ENCODE assay signal across 8 cellular contexts in the genomic region with DNA sequence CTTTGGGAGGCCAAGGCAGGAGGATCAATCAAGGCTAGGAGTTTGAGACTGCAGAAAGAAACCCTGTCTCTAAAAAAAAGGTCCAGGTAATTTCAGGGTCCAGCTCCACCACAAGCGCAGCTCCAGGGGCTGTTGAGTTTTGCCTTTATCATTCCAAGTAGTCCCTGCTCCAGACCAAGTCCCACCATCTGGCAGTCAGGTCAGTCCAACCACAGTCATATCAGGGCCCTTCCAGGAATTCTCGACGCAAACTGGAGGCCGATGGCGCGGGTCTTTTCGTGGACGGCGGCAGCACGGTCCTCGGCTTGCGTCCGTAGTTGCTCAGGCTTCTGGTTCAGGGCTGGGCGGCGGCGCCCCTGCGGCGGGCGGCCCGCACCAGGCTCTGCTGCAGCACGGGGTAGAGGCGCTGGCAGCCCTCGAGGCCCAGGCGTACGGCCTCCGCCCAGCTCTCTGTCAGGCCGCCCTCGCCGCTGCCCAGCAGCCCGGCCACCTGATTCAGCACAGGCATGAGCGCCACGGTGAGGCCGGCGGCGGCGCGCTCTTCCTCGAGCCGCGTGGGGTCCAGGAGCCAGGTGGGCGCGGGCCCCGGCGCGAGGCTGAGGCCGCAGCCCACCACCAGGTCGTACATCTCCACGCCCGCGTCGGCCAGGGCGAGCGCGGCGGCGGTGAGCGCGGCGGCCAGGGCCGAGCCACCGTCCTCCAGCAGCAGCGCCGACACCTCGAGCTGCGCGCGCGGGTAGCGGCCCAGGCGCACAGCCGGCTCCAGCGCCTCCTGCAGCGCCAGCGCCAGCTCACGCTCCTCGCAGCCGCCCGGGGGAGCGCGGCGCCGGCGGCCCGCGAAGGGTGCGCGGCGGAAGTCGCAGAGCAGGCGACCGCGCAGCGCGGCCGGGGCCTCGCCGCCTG. TPM values are rescaled to one million over a fixed set of nuclear protein-coding genes. Genes with fewer than 3 reads are reported as not detected.
A peak's percentile ranks its signal among the peaks of the same experiment; 100 is the strongest.
DNase-seq lines count a peak whose midpoint lies in the region; ATAC-seq, FAIRE-seq and TF ChIP-seq lines count a peak whose summit lies in the region.

No MANE protein-coding gene starts in this region.

- no peak overlapping the region for H2BK15ac ChIP-seq in H1 (ENCODE audit: low read length)

- H3K9ac ChIP-seq in HUES6 (ENCODE audit: low read length) (peak overlapping the region; percentile 99), H1 (replicated peaks in 1 of 4; ENCODE audit: extremely low read depth in 1 of 4, low read depth in 3 of 4, low read length in 3 of 4) (peak overlapping the region in 3 of 4 experiments; percentile 94 to 96 (median 95); a peak in 6 of 7 replicates)

- H2BK120ac ChIP-seq in H1 (replicated peaks; ENCODE audit: low read depth, low read length) = no peak overlapping the region

- H3K4me3 ChIP-seq in HUES6 (ENCODE audit: low read depth, low read length) (peak overlapping the region; percentile 89), H1 (ENCODE audit: extremely low read depth in 1 of 4, insufficient read depth in 2 of 4, low read depth in 3 of 4, low read length in 4 of 4) (peak overlapping the region; percentile 66 to 87 (median 81)), suprapubic skin (peak overlapping the region; percentile 72)

- POLR2A ChIA-PET in activated B cell treated with CpG ODN at 0.5 μM for 24 hours (lab: Charles Lee) = interaction anchor here (0.6 to 2.9 kb wide), 8 partner anchors 13 to 274 kb away, joined by 3 to 37 read pairs (median 5); a partner anchor contains a TSS
- POLR2A ChIA-PET in H1 (lab: Charles Lee; ENCODE audit: partially characterized antibody) = interaction anchor here (0.8 to 6.8 kb wide), 17 partner anchors 9 to 327 kb away, joined by 3 to 48 read pairs (median 6); a partner anchor contains a TSS

- no peak for TF ChIP-seq RAD21 in H1 (IDR thresholded peaks at IDR 0.05 in 1 of 2, conservative IDR thresholded peaks at IDR 0.05 in 1 of 2; ENCODE audit: low read depth in 2 of 2, low read length in 2 of 2)

- FAIRE-seq in H1 (lab: Jason Lieb, UNC) = no peak

- peaks cover 0 to 20% of the 10 kb centered on the region in 2 experiments; a peak in 2 of 4 replicates for H3K79me2 ChIP-seq in H1 (ENCODE audit: control insufficient read depth in 1 of 2, insufficient read depth in 2 of 2, low read length in 2 of 2)

- H3K14ac ChIP-seq in H1 (ENCODE audit: insufficient read length) = no peak overlapping the region

- H3K36me3 ChIP-seq in HUES6 (ENCODE audit: control insufficient read depth, insufficient read depth, low read length) (peaks cover 41% of the 10 kb centered on the region), H1 (ENCODE audit: control insufficient read depth in 2 of 4, insufficient read depth in 4 of 4, low read length in 3 of 4) (peaks cover 25 to 40% (median 37%) of the 10 kb centered on the region in 4 experiments), suprapubic skin (peaks cover 39% of the 10 kb centered on the region)

- H3K27ac Mint-ChIP-seq in activated B cell treated with CpG ODN at 0.5 μM for 24 hours (peak overlapping the region; percentile 71), mesothelial cell of epicardium (peak overlapping the region; percentile 77)

- DNase-seq in GM03348 (ENCODE audit: low spot score) = peak; percentile 71
- no peak for DNase-seq in activated B cell treated with CpG ODN at 0.5 μM for 24 hours
- peak in 1 of 2 experiments; percentile 71 for DNase-seq in H1 (ENCODE audit: low read depth in 1 of 2, low spot score in 2 of 2)
- peak in 1 of 2 experiments; percentile 71 for DNase-seq in mesothelial cell of epicardium (ENCODE audit: low spot score in 2 of 2, unreplicated experiment in 2 of 2)
- no peak for DNase-seq in suprapubic skin (ENCODE audit: low spot score in 2 of 2)
- DNase-seq in posterior vena cava (ENCODE audit: low spot score) = no peak

- H4K20me1 ChIP-seq in H1 (replicated peaks in 1 of 2; ENCODE audit: control insufficient read depth in 1 of 2, insufficient read depth in 2 of 2, low read length in 2 of 2) = peaks cover 4 to 17% of the 10 kb centered on the region in 2 experiments

- H3K27me3 Mint-ChIP-seq in activated B cell treated with CpG ODN at 0.5 μM for 24 hours (no peaks in the 10 kb centered on the region), mesothelial cell of epicardium (ENCODE audit: low read depth) (no peaks in the 10 kb centered on the region)

- no peak for TF ChIP-seq CTCF in activated B cell treated with CpG ODN at 0.5 μM for 24 hours (IDR thresholded peaks at IDR 0.05)
- TF ChIP-seq CTCF in H1 (IDR thresholded peaks at IDR 0.05; ENCODE audit: control extremely low read depth in 1 of 3, insufficient read depth in 1 of 3, low read depth in 1 of 3, low read length in 3 of 3) = no peak
- TF ChIP-seq CTCF in mesothelial cell of epicardium (IDR thresholded peaks at IDR 0.05; ENCODE audit: unreplicated experiment) = no peak
- TF ChIP-seq CTCF in suprapubic skin (IDR thresholded peaks at IDR 0.05) = no peak

- no peak overlapping the region; the same call in 1 of the 2 replicates for H3K18ac ChIP-seq in H1 (ENCODE audit: extremely low read depth, low read length)

- H3K4ac ChIP-seq in H1 (replicated peaks; ENCODE audit: insufficient read length, low read depth, low read length) = no peak overlapping the region

- H3K23ac ChIP-seq in H1 (ENCODE audit: insufficient read length) = no peak overlapping the region

- no peaks in the 10 kb centered on the region for H3K9me3 Mint-ChIP-seq in activated B cell treated with CpG ODN at 0.5 μM for 24 hours
- no peaks in the 10 kb centered on the region for H3K9me3 Mint-ChIP-seq in mesothelial cell of epicardium

- H3K4me1 ChIP-seq in HUES6 (ENCODE audit: control insufficient read depth, insufficient read depth, low read length) (no peaks in the 10 kb centered on the region), H1 (replicated peaks in 1 of 4; ENCODE audit: control insufficient read depth in 3 of 4, insufficient read depth in 4 of 4, low read length in 3 of 4) (no peaks in the 10 kb centered on the region; a peak in 1 of 7 replicates), suprapubic skin (peaks cover 26% of the 10 kb centered on the region)

- H3K27ac ChIP-seq in HUES6 (ENCODE audit: low read depth, low read length) = peak overlapping the region; percentile 82
- peak overlapping the region; percentile 93; the same call in 1 of the 2 replicates for H3K27ac ChIP-seq in H1 (ENCODE audit: low read depth, low read length)
- H3K27ac ChIP-seq in suprapubic skin = peak overlapping the region; percentile 97

- no peaks in the 10 kb centered on the region for H3K9me3 ChIP-seq in HUES6 (ENCODE audit: control insufficient read depth, insufficient read depth, low read depth, low read length)
- H3K9me3 ChIP-seq in H1 (ENCODE audit: insufficient read depth in 2 of 2, low read depth in 1 of 2, low read length in 1 of 2) = no peaks in the 10 kb centered on the region
- no peaks in the 10 kb centered on the region for H3K9me3 ChIP-seq in suprapubic skin

- peak overlapping the region; percentile 92; the same call in 1 of the 2 replicates for H4K8ac ChIP-seq in H1 (ENCODE audit: extremely low read depth, insufficient read depth, low read length)

- peaks cover 56% of the 10 kb centered on the region for H3K36me3 Mint-ChIP-seq in activated B cell treated with CpG ODN at 0.5 μM for 24 hours (ENCODE audit: low read depth)
- H3K36me3 Mint-ChIP-seq in mesothelial cell of epicardium = peaks cover 14% of the 10 kb centered on the region

- no peak overlapping the region for H2AK5ac ChIP-seq in H1 (ENCODE audit: low read depth, low read length)

- H4K5ac ChIP-seq in H1 (ENCODE audit: insufficient read length, low read depth, low read length) = peak overlapping the region; percentile 9

- no peak overlapping the region for H2AFZ ChIP-seq in H1 (ENCODE audit: low read length)

- H3K27me3 ChIP-seq in HUES6 (ENCODE audit: control insufficient read depth, insufficient read depth, low read length) = no peaks in the 10 kb centered on the region
- H3K27me3 ChIP-seq in H1 (replicated peaks in 1 of 4; ENCODE audit: control insufficient read depth in 3 of 4, extremely low read depth in 1 of 4, insufficient read depth in 3 of 4, low read length in 3 of 4) = no peaks in the 10 kb centered on the region
- H3K27me3 ChIP-seq in suprapubic skin = no peaks in the 10 kb centered on the region

- H4K91ac ChIP-seq in H1 (replicated peaks; ENCODE audit: insufficient read length, low read length) = no peak overlapping the region

- H2BK12ac ChIP-seq in H1 (ENCODE audit: low read depth, low read length) = no peak overlapping the region

- H3K23me2 ChIP-seq in H1 (ENCODE audit: low read depth, low read length) = peaks cover 3% of the 10 kb centered on the region; the same call in 1 of the 2 replicates

- H2BK20ac ChIP-seq in H1 (ENCODE audit: low read length) = no peak overlapping the region

- peak in 1 of 2 experiments; percentile 52; a peak in 1 of 3 replicates for TF ChIP-seq POLR2A in H1 (IDR thresholded peaks at IDR 0.05; ENCODE audit: control extremely low read depth in 1 of 2, low read depth in 2 of 2, low read length in 2 of 2)
- no peak for TF ChIP-seq POLR2A in suprapubic skin (IDR thresholded peaks at IDR 0.05)

- no peak for TF ChIP-seq EP300 in H1 (IDR thresholded peaks at IDR 0.05; ENCODE audit: borderline replicate concordance in 1 of 2, low read depth in 2 of 2, low read length in 2 of 2)
- TF ChIP-seq EP300 in suprapubic skin (IDR thresholded peaks at IDR 0.05) = no peak

- H3K4me3 Mint-ChIP-seq in activated B cell treated with CpG ODN at 0.5 μM for 24 hours (peak overlapping the region; percentile 80), mesothelial cell of epicardium (peak overlapping the region; percentile 73)

- intact Hi-C loops in activated B cell treated with CpG ODN at 0.5 μM for 24 hours (cut with micrococcal nuclease) = loop anchor here (1.0 to 10.0 kb wide), 4 partner anchors 38 to 272 kb away; a partner anchor contains a TSS
- intact Hi-C loops in posterior vena cava (cut with DNase I) = no loop called here

- CTCF ChIA-PET in activated B cell treated with CpG ODN at 0.5 μM for 24 hours (lab: Charles Lee) = interaction anchor here (1.2 kb wide), 1 partner anchor 17 kb away, joined by 3 read pairs; no protein-coding TSS in a partner anchor
- CTCF ChIA-PET in H1 (lab: Charles Lee; ENCODE audit: partially characterized antibody) = interaction anchor here (0.5 to 8.3 kb wide), 11 partner anchors 9 to 274 kb away, joined by 3 to 67 read pairs (median 13); a partner anchor contains a TSS

- 4% methylated on average over 90 of the region's 97 CpGs; no CpG with 5 or more reads in 1 of the 2 experiments for WGBS in H1 (ENCODE audit: extremely low coverage in 1 of 2, insufficient coverage in 1 of 2, insufficient read length in 1 of 2, insufficient replicate concordance in 2 of 2, low coverage in 1 of 2, low lambda C conversion rate in 2 of 2, missing lambda C conversion rate in 1 of 2), 2 experiments
- 3% methylated on average over 11 of the region's 97 CpGs for WGBS in suprapubic skin

- peak overlapping the region; percentile 48 to 70 for H3K4me2 ChIP-seq in H1 (ENCODE audit: insufficient read depth in 1 of 2, low read depth in 2 of 2, low read length in 2 of 2)

- peak overlapping the region; percentile 85 for H2BK5ac ChIP-seq in H1 (ENCODE audit: low read depth, low read length)

- H3K4me1 Mint-ChIP-seq in activated B cell treated with CpG ODN at 0.5 μM for 24 hours (peaks cover 26% of the 10 kb centered on the region), mesothelial cell of epicardium (peaks cover 10% of the 10 kb centered on the region)

- H3K79me1 ChIP-seq in H1 (ENCODE audit: low read depth, low read length) = 0 out of 2 replicates have a peak, but pooled peaks cover 2% of the 10 kb centered on the region

- peak; percentile 43 for ATAC-seq in GM21528 (IDR thresholded peaks at IDR 0.05; ENCODE audit: low FRiP score, unreplicated experiment)
- peak; percentile 49 for ATAC-seq in activated B cell treated with CpG ODN at 0.5 μM for 24 hours (ENCODE audit: low read depth)

- H3K56ac ChIP-seq in H1 (replicated peaks; ENCODE audit: insufficient read length, low read depth, low read length) = peak overlapping the region; percentile 25

RNA-seq across cellular contexts. Expression of a gene that starts 0.7 kb away (rescaled TPM):
- total RNA-seq in activated B cell treated with CpG ODN at 0.5 μM for 24 hours (30.5 and 32.0 TPM in 2 replicates), mesothelial cell of epicardium (27.9 to 28.5 TPM (median 28.4 TPM) in 3 replicates), suprapubic skin (10 to 100 TPM; 26.4 to 44.6 (median 26.8) TPM), posterior vena cava (10 to 100 TPM; 17.2 to 20.6 TPM)
- total RNA-seq in H1 (2021; fragmentation: NEBNext Ultra II Directional; extraction: Animal tissue kit (Norgen Biotek cat#: 25700)) = 21.7 and 22.5 TPM in 2 replicates
- 8.7 and 9.7 TPM in 2 replicates for polyA plus RNA-seq in H1 (2011; rRNA removed)
- 10.9 TPM for polyA plus RNA-seq in H1 (2011; cell fraction: cytosol; rRNA removed)
- 8.3 TPM for polyA plus RNA-seq in H1 (2011; cell fraction: nucleus; rRNA removed)
- polyA plus RNA-seq in H1 (2012, experiment 1 of 2) = 7.2 to 11.1 TPM (median 8.3 TPM) in 4 replicates
- polyA plus RNA-seq in H1 (2012, experiment 2 of 2) = 7.7 TPM
- polyA plus RNA-seq in H1 (2013, experiment 1 of 2) = 12.2 TPM
- 10.7 TPM for polyA plus RNA-seq in H1 (2013, experiment 2 of 2)
- 4.4 and 5.0 TPM in 2 replicates for polyA minus RNA-seq in H1 (2011; rRNA and poly(A)+ RNA removed)
- 10.9 TPM for polyA minus RNA-seq in H1 (2011; cell fraction: cytosol; rRNA and poly(A)+ RNA removed)
- 13.0 TPM for polyA minus RNA-seq in H1 (2011; cell fraction: nucleus; rRNA and poly(A)+ RNA removed)

RNA-seq across cellular contexts. Expression of a gene that starts 38.3 kb away (rescaled TPM):
- total RNA-seq in activated B cell treated with CpG ODN at 0.5 μM for 24 hours (152 and 154 TPM in 2 replicates), mesothelial cell of epicardium (81.5 to 90.2 TPM (median 81.8 TPM) in 3 replicates), suprapubic skin (10 to 100 TPM; 35.4 to 56.2 (median 38.6) TPM), posterior vena cava (10 to 100 TPM; 77.2 to 86.3 TPM)
- total RNA-seq in H1 (2021; fragmentation: NEBNext Ultra II Directional; extraction: Animal tissue kit (Norgen Biotek cat#: 25700)) = 231 and 235 TPM in 2 replicates
- polyA plus RNA-seq in H1 (2011; rRNA removed) = 130 and 164 TPM in 2 replicates
- polyA plus RNA-seq in H1 (2011; cell fraction: cytosol; rRNA removed) = 244 TPM
- 347 TPM for polyA plus RNA-seq in H1 (2011; cell fraction: nucleus; rRNA removed)
- polyA plus RNA-seq in H1 (2012, experiment 1 of 2) = 193 to 234 TPM (median 226 TPM) in 4 replicates
- polyA plus RNA-seq in H1 (2012, experiment 2 of 2) = 90.4 TPM
- 92.4 TPM for polyA plus RNA-seq in H1 (2013, experiment 1 of 2)
- 88.3 TPM for polyA plus RNA-seq in H1 (2013, experiment 2 of 2)
- polyA minus RNA-seq in H1 (2011; rRNA and poly(A)+ RNA removed) = 256 and 302 TPM in 2 replicates
- polyA minus RNA-seq in H1 (2011; cell fraction: cytosol; rRNA and poly(A)+ RNA removed) = 155 TPM
- polyA minus RNA-seq in H1 (2011; cell fraction: nucleus; rRNA and poly(A)+ RNA removed) = 111 TPM

RNA-seq across cellular contexts. Expression of a gene that starts 48.0 kb away (rescaled TPM):
- 33.7 and 42.2 TPM in 2 replicates for total RNA-seq in activated B cell treated with CpG ODN at 0.5 μM for 24 hours
- total RNA-seq in H1 (2021; fragmentation: NEBNext Ultra II Directional; extraction: Animal tissue kit (Norgen Biotek cat#: 25700)) = 42.7 and 46.6 TPM in 2 replicates
- 36.5 and 40.5 TPM in 2 replicates for polyA plus RNA-seq in H1 (2011; rRNA removed)
- polyA plus RNA-seq in H1 (2011; cell fraction: cytosol; rRNA removed) = 39.7 TPM
- polyA plus RNA-seq in H1 (2011; cell fraction: nucleus; rRNA removed) = 42.3 TPM
- polyA plus RNA-seq in H1 (2012, experiment 1 of 2) = 39.9 to 49.7 TPM (median 47.9 TPM) in 4 replicates
- 23.1 TPM for polyA plus RNA-seq in H1 (2012, experiment 2 of 2)
- polyA plus RNA-seq in H1 (2013, experiment 1 of 2) = 34.6 TPM
- polyA plus RNA-seq in H1 (2013, experiment 2 of 2) = 34.9 TPM
- 23.3 and 29.1 TPM in 2 replicates for polyA minus RNA-seq in H1 (2011; rRNA and poly(A)+ RNA removed)
- 14.5 TPM for polyA minus RNA-seq in H1 (2011; cell fraction: cytosol; rRNA and poly(A)+ RNA removed)
- polyA minus RNA-seq in H1 (2011; cell fraction: nucleus; rRNA and poly(A)+ RNA removed) = 17.2 TPM
- total RNA-seq in mesothelial cell of epicardium = 29.7 to 31.2 TPM (median 30.9 TPM) in 3 replicates
- 10 to 100 TPM; 31.9 to 58.6 (median 43.6) TPM for total RNA-seq in suprapubic skin
- total RNA-seq in posterior vena cava = 10 to 100 TPM; 18.8 to 20.2 TPM
